In the genomic region with DNA sequence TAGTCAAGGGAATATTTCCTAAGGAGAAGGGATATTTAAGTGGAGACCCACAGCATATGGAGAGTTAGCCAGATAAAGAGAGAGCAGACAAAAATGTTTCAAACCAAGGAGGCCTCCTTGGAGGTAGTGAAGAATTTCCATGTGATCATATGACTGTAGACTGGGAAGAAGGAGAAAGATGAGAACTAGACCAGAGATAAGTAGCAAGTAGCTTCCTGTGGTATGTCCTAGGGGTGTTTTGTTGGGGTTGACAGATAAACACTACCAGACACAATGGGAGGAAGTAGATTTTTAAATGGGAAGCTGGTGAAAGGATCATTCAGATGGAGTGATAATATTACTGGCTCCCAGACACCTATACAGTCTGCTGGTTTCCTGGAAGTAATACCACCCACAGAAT, we compare ENCODE assay signal across 1 cellular context.
TF ChIP-seq lines count a peak whose summit lies in the region.

No MANE protein-coding gene starts in this region.

TF ChIP-seq in WTC11, 78 proteins besides CTCF, POLR2A, EP300 and RAD21 (continued from another document):
- TF ChIP-seq, protein P1, sequence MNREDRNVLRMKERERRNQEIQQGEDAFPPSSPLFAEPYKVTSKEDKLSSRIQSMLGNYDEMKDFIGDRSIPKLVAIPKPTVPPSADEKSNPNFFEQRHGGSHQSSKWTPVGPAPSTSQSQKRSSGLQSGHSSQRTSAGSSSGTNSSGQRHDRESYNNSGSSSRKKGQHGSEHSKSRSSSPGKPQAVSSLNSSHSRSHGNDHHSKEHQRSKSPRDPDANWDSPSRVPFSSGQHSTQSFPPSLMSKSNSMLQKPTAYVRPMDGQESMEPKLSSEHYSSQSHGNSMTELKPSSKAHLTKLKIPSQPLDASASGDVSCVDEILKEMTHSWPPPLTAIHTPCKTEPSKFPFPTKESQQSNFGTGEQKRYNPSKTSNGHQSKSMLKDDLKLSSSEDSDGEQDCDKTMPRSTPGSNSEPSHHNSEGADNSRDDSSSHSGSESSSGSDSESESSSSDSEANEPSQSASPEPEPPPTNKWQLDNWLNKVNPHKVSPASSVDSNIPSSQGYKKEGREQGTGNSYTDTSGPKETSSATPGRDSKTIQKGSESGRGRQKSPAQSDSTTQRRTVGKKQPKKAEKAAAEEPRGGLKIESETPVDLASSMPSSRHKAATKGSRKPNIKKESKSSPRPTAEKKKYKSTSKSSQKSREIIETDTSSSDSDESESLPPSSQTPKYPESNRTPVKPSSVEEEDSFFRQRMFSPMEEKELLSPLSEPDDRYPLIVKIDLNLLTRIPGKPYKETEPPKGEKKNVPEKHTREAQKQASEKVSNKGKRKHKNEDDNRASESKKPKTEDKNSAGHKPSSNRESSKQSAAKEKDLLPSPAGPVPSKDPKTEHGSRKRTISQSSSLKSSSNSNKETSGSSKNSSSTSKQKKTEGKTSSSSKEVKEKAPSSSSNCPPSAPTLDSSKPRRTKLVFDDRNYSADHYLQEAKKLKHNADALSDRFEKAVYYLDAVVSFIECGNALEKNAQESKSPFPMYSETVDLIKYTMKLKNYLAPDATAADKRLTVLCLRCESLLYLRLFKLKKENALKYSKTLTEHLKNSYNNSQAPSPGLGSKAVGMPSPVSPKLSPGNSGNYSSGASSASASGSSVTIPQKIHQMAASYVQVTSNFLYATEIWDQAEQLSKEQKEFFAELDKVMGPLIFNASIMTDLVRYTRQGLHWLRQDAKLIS (CRISPR knock-in tag; IDR thresholded peaks at IDR 0.05; ENCODE audit: borderline replicate concordance): no peak
- TF ChIP-seq GTF2I (CRISPR knock-in tag; conservative IDR thresholded peaks at IDR 0.05): no peak
- no peak for TF ChIP-seq PRRX2 (CRISPR knock-in tag; IDR thresholded peaks at IDR 0.05)
- TF ChIP-seq, protein P2, sequence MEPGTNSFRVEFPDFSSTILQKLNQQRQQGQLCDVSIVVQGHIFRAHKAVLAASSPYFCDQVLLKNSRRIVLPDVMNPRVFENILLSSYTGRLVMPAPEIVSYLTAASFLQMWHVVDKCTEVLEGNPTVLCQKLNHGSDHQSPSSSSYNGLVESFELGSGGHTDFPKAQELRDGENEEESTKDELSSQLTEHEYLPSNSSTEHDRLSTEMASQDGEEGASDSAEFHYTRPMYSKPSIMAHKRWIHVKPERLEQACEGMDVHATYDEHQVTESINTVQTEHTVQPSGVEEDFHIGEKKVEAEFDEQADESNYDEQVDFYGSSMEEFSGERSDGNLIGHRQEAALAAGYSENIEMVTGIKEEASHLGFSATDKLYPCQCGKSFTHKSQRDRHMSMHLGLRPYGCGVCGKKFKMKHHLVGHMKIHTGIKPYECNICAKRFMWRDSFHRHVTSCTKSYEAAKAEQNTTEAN (CRISPR knock-in tag; IDR thresholded peaks at IDR 0.05): no peak
- TF ChIP-seq, protein P3, sequence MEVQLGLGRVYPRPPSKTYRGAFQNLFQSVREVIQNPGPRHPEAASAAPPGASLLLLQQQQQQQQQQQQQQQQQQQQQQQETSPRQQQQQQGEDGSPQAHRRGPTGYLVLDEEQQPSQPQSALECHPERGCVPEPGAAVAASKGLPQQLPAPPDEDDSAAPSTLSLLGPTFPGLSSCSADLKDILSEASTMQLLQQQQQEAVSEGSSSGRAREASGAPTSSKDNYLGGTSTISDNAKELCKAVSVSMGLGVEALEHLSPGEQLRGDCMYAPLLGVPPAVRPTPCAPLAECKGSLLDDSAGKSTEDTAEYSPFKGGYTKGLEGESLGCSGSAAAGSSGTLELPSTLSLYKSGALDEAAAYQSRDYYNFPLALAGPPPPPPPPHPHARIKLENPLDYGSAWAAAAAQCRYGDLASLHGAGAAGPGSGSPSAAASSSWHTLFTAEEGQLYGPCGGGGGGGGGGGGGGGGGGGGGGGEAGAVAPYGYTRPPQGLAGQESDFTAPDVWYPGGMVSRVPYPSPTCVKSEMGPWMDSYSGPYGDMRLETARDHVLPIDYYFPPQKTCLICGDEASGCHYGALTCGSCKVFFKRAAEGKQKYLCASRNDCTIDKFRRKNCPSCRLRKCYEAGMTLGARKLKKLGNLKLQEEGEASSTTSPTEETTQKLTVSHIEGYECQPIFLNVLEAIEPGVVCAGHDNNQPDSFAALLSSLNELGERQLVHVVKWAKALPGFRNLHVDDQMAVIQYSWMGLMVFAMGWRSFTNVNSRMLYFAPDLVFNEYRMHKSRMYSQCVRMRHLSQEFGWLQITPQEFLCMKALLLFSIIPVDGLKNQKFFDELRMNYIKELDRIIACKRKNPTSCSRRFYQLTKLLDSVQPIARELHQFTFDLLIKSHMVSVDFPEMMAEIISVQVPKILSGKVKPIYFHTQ (CRISPR knock-in tag; IDR thresholded peaks at IDR 0.05): no peak
- TF ChIP-seq FOXJ3 (CRISPR knock-in tag; IDR thresholded peaks at IDR 0.05; ENCODE audit: borderline replicate concordance): no peak
- TF ChIP-seq HMGA2 (CRISPR knock-in tag; IDR thresholded peaks at IDR 0.05): no peak
- no peak for TF ChIP-seq NR1H2 (CRISPR knock-in tag; IDR thresholded peaks at IDR 0.05)
- TF ChIP-seq, protein P4, sequence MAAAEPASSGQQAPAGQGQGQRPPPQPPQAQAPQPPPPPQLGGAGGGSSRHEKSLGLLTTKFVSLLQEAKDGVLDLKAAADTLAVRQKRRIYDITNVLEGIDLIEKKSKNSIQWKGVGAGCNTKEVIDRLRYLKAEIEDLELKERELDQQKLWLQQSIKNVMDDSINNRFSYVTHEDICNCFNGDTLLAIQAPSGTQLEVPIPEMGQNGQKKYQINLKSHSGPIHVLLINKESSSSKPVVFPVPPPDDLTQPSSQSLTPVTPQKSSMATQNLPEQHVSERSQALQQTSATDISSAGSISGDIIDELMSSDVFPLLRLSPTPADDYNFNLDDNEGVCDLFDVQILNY (CRISPR knock-in tag; IDR thresholded peaks at IDR 0.05): no peak
